In genomic region chr6:44329858-44330257, GRCh38 we compare ENCODE assay signal across 38 cellular contexts. TPM values are rescaled to one million over a fixed set of nuclear protein-coding genes. Genes with fewer than 3 reads are reported as not detected.
"Had no signal": no experiment of that assay in that cellular context is flagged by ENCODE, and none has a peak within 500 bp of the region (broad histone marks: within the 10 kb centered on the region; RNA-seq: fewer than 3 reads in every experiment).

No MANE protein-coding gene starts in this region.

- H3K27ac Mint-ChIP-seq: activated B cell treated with CpG ODN at 0.5 μM for 24 hours; activated CD4-positive, alpha-beta memory T cell treated with anti-CD3 and anti-CD28 coated beads, Interleukin-2, amount 10 ng/mL, durations not matched to agents 7 days and 5 days; activated CD4-positive, alpha-beta T cell treated with anti-CD3 and anti-CD28 coated beads, Interleukin-2, amount 10 ng/mL, durations not matched to agents 7 days and 5 days; activated CD8-positive, alpha-beta memory T cell treated with anti-CD3 and anti-CD28 coated beads, Interleukin-2, amount 10 ng/mL, durations not matched to agents 7 days and 5 days; activated CD8-positive, alpha-beta T cell treated with anti-CD3 and anti-CD28 coated beads, Interleukin-2, amount 10 ng/mL, durations not matched to agents 7 days and 5 days; activated naive CD4-positive, alpha-beta T cell treated with anti-CD3 and anti-CD28 coated beads, Interleukin-2, amount 10 ng/mL, durations not matched to agents 7 days and 5 days; activated naive CD4-positive, alpha-beta T cell treated with anti-CD3 and anti-CD28 coated beads, Interleukin-2, amount 50 U/mL, for 24 hours; activated naive CD8-positive, alpha-beta T cell; activated naive CD8-positive, alpha-beta T cell treated with anti-CD3 and anti-CD28 coated beads, Interleukin-2, amount 10 ng/mL, durations not matched to agents 7 days and 5 days; activated naive CD8-positive, alpha-beta T cell treated with anti-CD3 and anti-CD28 coated beads, Interleukin-2, amount 50 U/mL, for 24 hours; activated T-cell treated with anti-CD3 and anti-CD28 coated beads, Interleukin-2, amount 50 U/mL, for 24 hours; activated T-helper 2 cell treated with anti-CD3 and anti-CD28 coated beads, Interferon-gamma antibody, Interleukin-2, Interleukin-4, amounts not matched to agents 10 μg/mL and 5 μg/mL and 100 μg/mL, durations not matched to agents 14 hours and 24 hours and 36 hours; T-helper 1 cell treated with Interleukin-12 subunit alpha and Interleukin-12 subunit beta and Interleukin-4 antibody, amounts not matched to agents 30 μg/mL and 1 μg/mL, for 36 hours; T-helper 2 cell treated with Interferon-gamma antibody and Interleukin-4, amounts not matched to agents 5 μg/mL and 100 μg/mL, for 36 hours had no signal

- DNase-seq: activated B cell treated with CpG ODN at 0.5 μM for 24 hours; activated CD4-positive, alpha-beta memory T cell treated with anti-CD3 and anti-CD28 coated beads, Interleukin-2, amount 10 ng/mL, durations not matched to agents 7 days and 5 days; activated CD4-positive, alpha-beta T cell treated with anti-CD3 and anti-CD28 coated beads for 48 hours; activated CD4-positive, alpha-beta T cell treated with anti-CD3 and anti-CD28 coated beads, Interleukin-2, amount 10 ng/mL, durations not matched to agents 7 days and 5 days; activated CD4-positive, alpha-beta T cell treated with anti-CD3 and anti-CD28 coated beads, Interleukin-2, amount 50 U/mL, for 48 hours; activated CD4-positive, CD25-positive, alpha-beta regulatory T cell treated with anti-CD3 and anti-CD28 coated beads, Interleukin-2, amount 50 U/mL, for 72 hours; activated CD8-positive, alpha-beta memory T cell treated with anti-CD3 and anti-CD28 coated beads for 24 hours; activated CD8-positive, alpha-beta memory T cell treated with anti-CD3 and anti-CD28 coated beads, Interleukin-2, amount 10 ng/mL, durations not matched to agents 7 days and 5 days; activated CD8-positive, alpha-beta memory T cell treated with anti-CD3 and anti-CD28 coated beads, Interleukin-2, amount 50 U/mL, for 48 hours; activated CD8-positive, alpha-beta T cell treated with anti-CD3 and anti-CD28 coated beads, Interleukin-2, amount 10 ng/mL, durations not matched to agents 7 days and 5 days; activated effector memory CD4-positive, alpha-beta T cell treated with Interleukin-2 at 50 U/mL for 16 hours; activated gamma-delta T cell; activated naive CD4-positive, alpha-beta T cell treated with anti-CD3 and anti-CD28 coated beads, Interleukin-2, amount 10 ng/mL, durations not matched to agents 7 days and 5 days; activated naive CD4-positive, alpha-beta T cell treated with Interleukin-2 at 50 U/mL for 16 hours; activated naive CD8-positive, alpha-beta T cell treated with anti-CD3 and anti-CD28 coated beads, Interleukin-2, amount 10 ng/mL, durations not matched to agents 7 days and 5 days; activated naive CD8-positive, alpha-beta T cell treated with anti-CD3 and anti-CD28 coated beads, Interleukin-2, amount 50 U/mL, for 24 hours; activated T-cell treated with anti-CD3 and anti-CD28 coated beads, Interleukin-2, amount 50 U/mL, for 24 hours; activated T-cell treated with anti-CD3 and anti-CD28 coated beads, Interleukin-2, amount 50 U/mL, for 48 hours; amygdala; anterior cingulate cortex; caudate nucleus; cerebellar nuclear complex; T-helper 1 cell; T-helper 2 cell; T-helper 9 cell had no signal

- H3K36me3 Mint-ChIP-seq: activated CD8-positive, alpha-beta memory T cell treated with anti-CD3 and anti-CD28 coated beads, Interleukin-2, amount 10 ng/mL, durations not matched to agents 7 days and 5 days; activated naive CD4-positive, alpha-beta T cell treated with anti-CD3 and anti-CD28 coated beads, Interleukin-2, amount 10 ng/mL, durations not matched to agents 7 days and 5 days; activated naive CD4-positive, alpha-beta T cell treated with anti-CD3 and anti-CD28 coated beads, Interleukin-2, amount 50 U/mL, for 24 hours; activated naive CD8-positive, alpha-beta T cell; activated naive CD8-positive, alpha-beta T cell treated with anti-CD3 and anti-CD28 coated beads, Interleukin-2, amount 10 ng/mL, durations not matched to agents 7 days and 5 days; brain had no signal

- H3K27ac ChIP-seq: ascending aorta, cardiac muscle cell, VCaP had no signal

- H3K9me3 Mint-ChIP-seq: activated B cell treated with CpG ODN at 0.5 μM for 24 hours; activated CD4-positive, alpha-beta memory T cell treated with anti-CD3 and anti-CD28 coated beads, Interleukin-2, amount 10 ng/mL, durations not matched to agents 7 days and 5 days; activated CD4-positive, alpha-beta T cell treated with anti-CD3 and anti-CD28 coated beads, Interleukin-2, amount 10 ng/mL, durations not matched to agents 7 days and 5 days; activated naive CD4-positive, alpha-beta T cell treated with anti-CD3 and anti-CD28 coated beads, Interleukin-2, amount 10 ng/mL, durations not matched to agents 7 days and 5 days; activated naive CD4-positive, alpha-beta T cell treated with anti-CD3 and anti-CD28 coated beads, Interleukin-2, amount 50 U/mL, for 24 hours; activated naive CD8-positive, alpha-beta T cell treated with anti-CD3 and anti-CD28 coated beads, Interleukin-2, amount 10 ng/mL, durations not matched to agents 7 days and 5 days; activated naive CD8-positive, alpha-beta T cell treated with anti-CD3 and anti-CD28 coated beads, Interleukin-2, amount 50 U/mL, for 24 hours; activated T-cell treated with anti-CD3 and anti-CD28 coated beads, Interleukin-2, amount 50 U/mL, for 24 hours; activated T-helper 2 cell treated with anti-CD3 and anti-CD28 coated beads, Interferon-gamma antibody, Interleukin-2, Interleukin-4, amounts not matched to agents 10 μg/mL and 5 μg/mL and 100 μg/mL, durations not matched to agents 14 hours and 24 hours and 36 hours; brain; central memory CD8-positive, alpha-beta T cell; T-helper 1 cell treated with Interleukin-12 subunit alpha and Interleukin-12 subunit beta and Interleukin-4 antibody, amounts not matched to agents 30 μg/mL and 1 μg/mL, for 36 hours; T-helper 2 cell treated with Interferon-gamma antibody and Interleukin-4, amounts not matched to agents 5 μg/mL and 100 μg/mL, for 36 hours had no signal

- H3K4me3 ChIP-seq: ascending aorta, cardiac muscle cell had no signal

- H3K9me3 ChIP-seq: ascending aorta had no signal

- H3K36me3 ChIP-seq: ascending aorta, cardiac muscle cell had no signal

- H3K4me1 Mint-ChIP-seq: activated B cell treated with CpG ODN at 0.5 μM for 24 hours; activated CD4-positive, alpha-beta memory T cell treated with anti-CD3 and anti-CD28 coated beads, Interleukin-2, amount 10 ng/mL, durations not matched to agents 7 days and 5 days; activated CD4-positive, alpha-beta T cell treated with anti-CD3 and anti-CD28 coated beads, Interleukin-2, amount 10 ng/mL, durations not matched to agents 7 days and 5 days; activated CD8-positive, alpha-beta memory T cell treated with anti-CD3 and anti-CD28 coated beads, Interleukin-2, amount 10 ng/mL, durations not matched to agents 7 days and 5 days; activated naive CD4-positive, alpha-beta T cell treated with anti-CD3 and anti-CD28 coated beads, Interleukin-2, amount 10 ng/mL, durations not matched to agents 7 days and 5 days; activated naive CD4-positive, alpha-beta T cell treated with anti-CD3 and anti-CD28 coated beads, Interleukin-2, amount 50 U/mL, for 24 hours; activated naive CD8-positive, alpha-beta T cell treated with anti-CD3 and anti-CD28 coated beads, Interleukin-2, amount 50 U/mL, for 24 hours; central memory CD8-positive, alpha-beta T cell had no signal

- H3K27me3 ChIP-seq: ascending aorta had no signal

- H3K4me3 Mint-ChIP-seq: activated B cell treated with CpG ODN at 0.5 μM for 24 hours; activated CD4-positive, alpha-beta memory T cell treated with anti-CD3 and anti-CD28 coated beads, Interleukin-2, amount 10 ng/mL, durations not matched to agents 7 days and 5 days; activated CD4-positive, alpha-beta T cell treated with anti-CD3 and anti-CD28 coated beads, Interleukin-2, amount 10 ng/mL, durations not matched to agents 7 days and 5 days; activated CD8-positive, alpha-beta memory T cell treated with anti-CD3 and anti-CD28 coated beads, Interleukin-2, amount 10 ng/mL, durations not matched to agents 7 days and 5 days; activated CD8-positive, alpha-beta T cell treated with anti-CD3 and anti-CD28 coated beads, Interleukin-2, amount 10 ng/mL, durations not matched to agents 7 days and 5 days; activated naive CD4-positive, alpha-beta T cell treated with anti-CD3 and anti-CD28 coated beads, Interleukin-2, amount 10 ng/mL, durations not matched to agents 7 days and 5 days; activated naive CD4-positive, alpha-beta T cell treated with anti-CD3 and anti-CD28 coated beads, Interleukin-2, amount 50 U/mL, for 24 hours; activated naive CD8-positive, alpha-beta T cell; activated naive CD8-positive, alpha-beta T cell treated with anti-CD3 and anti-CD28 coated beads, Interleukin-2, amount 10 ng/mL, durations not matched to agents 7 days and 5 days; activated naive CD8-positive, alpha-beta T cell treated with anti-CD3 and anti-CD28 coated beads, Interleukin-2, amount 50 U/mL, for 24 hours; activated T-cell treated with anti-CD3 and anti-CD28 coated beads, Interleukin-2, amount 50 U/mL, for 24 hours; brain; central memory CD8-positive, alpha-beta T cell; T-helper 1 cell treated with Interleukin-12 subunit alpha and Interleukin-12 subunit beta and Interleukin-4 antibody, amounts not matched to agents 30 μg/mL and 1 μg/mL, for 36 hours; T-helper 2 cell treated with Interferon-gamma antibody and Interleukin-4, amounts not matched to agents 5 μg/mL and 100 μg/mL, for 36 hours had no signal

- ATAC-seq: activated CD8-positive, alpha-beta memory T cell treated with anti-CD3 and anti-CD28 coated beads, Interleukin-2, amount 10 ng/mL, durations not matched to agents 7 days and 5 days; activated CD8-positive, alpha-beta T cell treated with anti-CD3 and anti-CD28 coated beads, Interleukin-2, amount 10 ng/mL, durations not matched to agents 7 days and 5 days; activated naive CD8-positive, alpha-beta T cell treated with anti-CD3 and anti-CD28 coated beads, Interleukin-2, amount 50 U/mL, for 24 hours had no signal

RNA-seq across cellular contexts. Expression of gene SPATS1, which starts 12.6 kb away (rescaled TPM):
- total RNA-seq: activated B cell treated with CpG ODN at 0.5 μM for 24 hours; activated CD4-positive, alpha-beta memory T cell treated with anti-CD3 and anti-CD28 coated beads, Interleukin-2, amount 10 ng/mL, durations not matched to agents 7 days and 5 days; activated CD4-positive, alpha-beta T cell treated with anti-CD3 and anti-CD28 coated beads, Interleukin-2, amount 10 ng/mL, durations not matched to agents 7 days and 5 days; activated CD8-positive, alpha-beta memory T cell treated with anti-CD3 and anti-CD28 coated beads, Interleukin-2, amount 10 ng/mL, durations not matched to agents 7 days and 5 days; activated CD8-positive, alpha-beta T cell treated with anti-CD3 and anti-CD28 coated beads, Interleukin-2, amount 10 ng/mL, durations not matched to agents 7 days and 5 days; activated naive CD8-positive, alpha-beta T cell treated with anti-CD3 and anti-CD28 coated beads, Interleukin-2, amount 10 ng/mL, durations not matched to agents 7 days and 5 days; activated T-helper 2 cell treated with anti-CD3 and anti-CD28 coated beads, Interferon-gamma antibody, Interleukin-2, Interleukin-4, amounts not matched to agents 10 μg/mL and 5 μg/mL and 100 μg/mL, durations not matched to agents 14 hours and 24 hours and 36 hours; ascending aorta; bronchial epithelial cell; cardiac muscle cell; chondrocyte had no signal
- polyA plus RNA-seq: adipose tissue, cardiac muscle cell had no signal

RNA-seq across cellular contexts. Expression of gene TMEM151B, which starts 59.6 kb away (rescaled TPM):
- total RNA-seq: activated B cell treated with CpG ODN at 0.5 μM for 24 hours; activated CD4-positive, alpha-beta memory T cell treated with anti-CD3 and anti-CD28 coated beads, Interleukin-2, amount 10 ng/mL, durations not matched to agents 7 days and 5 days; activated CD4-positive, alpha-beta T cell treated with anti-CD3 and anti-CD28 coated beads, Interleukin-2, amount 10 ng/mL, durations not matched to agents 7 days and 5 days; activated CD8-positive, alpha-beta T cell treated with anti-CD3 and anti-CD28 coated beads, Interleukin-2, amount 10 ng/mL, durations not matched to agents 7 days and 5 days; activated naive CD8-positive, alpha-beta T cell treated with anti-CD3 and anti-CD28 coated beads, Interleukin-2, amount 10 ng/mL, durations not matched to agents 7 days and 5 days; activated T-helper 2 cell treated with anti-CD3 and anti-CD28 coated beads, Interferon-gamma antibody, Interleukin-2, Interleukin-4, amounts not matched to agents 10 μg/mL and 5 μg/mL and 100 μg/mL, durations not matched to agents 14 hours and 24 hours and 36 hours; ascending aorta; bronchial epithelial cell had no signal
